ENCODE assay signal across 1 cellular context in the genomic region with DNA sequence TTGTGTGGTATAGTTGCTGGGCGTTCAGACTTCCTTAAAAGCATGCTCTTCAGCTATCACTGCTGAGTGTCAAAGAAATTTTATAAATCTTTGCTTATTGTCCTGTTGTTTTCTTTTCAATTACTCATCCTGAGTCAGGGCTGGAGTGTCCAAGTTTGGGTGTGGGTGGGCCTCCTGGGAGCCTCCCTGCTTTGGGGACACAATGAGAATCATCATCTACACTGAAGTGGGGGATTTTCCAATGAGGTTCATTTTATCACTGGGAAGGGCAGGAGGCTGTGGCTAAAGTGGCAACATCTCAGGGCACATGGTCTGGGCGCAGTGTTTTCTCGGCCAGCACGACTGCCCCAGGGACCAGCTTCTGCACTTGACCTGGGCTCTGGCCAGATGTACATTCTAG.
TF ChIP-seq lines count a peak whose summit lies in the region.

No MANE protein-coding gene starts in this region.

TF ChIP-seq in endothelial cell of umbilical vein, 7 proteins besides CTCF, POLR2A, EP300 and RAD21:
- no peak for TF ChIP-seq GATA2 (IDR thresholded peaks at IDR 0.05; ENCODE audit: insufficient read depth, insufficient read length, low read depth, low read length)
- peak; percentile 45 for TF ChIP-seq FOS (IDR thresholded peaks at IDR 0.05; ENCODE audit: borderline replicate concordance, insufficient read depth, low read length)
- TF ChIP-seq MYC (IDR thresholded peaks at IDR 0.05; ENCODE audit: low read depth, low read length) = no peak
- no peak for TF ChIP-seq JUN (IDR thresholded peaks at IDR 0.05; ENCODE audit: borderline replicate concordance, insufficient read depth, insufficient read length, low read depth)
